Comparison of ENCODE assay signal across 8 cellular contexts in the genomic region with DNA sequence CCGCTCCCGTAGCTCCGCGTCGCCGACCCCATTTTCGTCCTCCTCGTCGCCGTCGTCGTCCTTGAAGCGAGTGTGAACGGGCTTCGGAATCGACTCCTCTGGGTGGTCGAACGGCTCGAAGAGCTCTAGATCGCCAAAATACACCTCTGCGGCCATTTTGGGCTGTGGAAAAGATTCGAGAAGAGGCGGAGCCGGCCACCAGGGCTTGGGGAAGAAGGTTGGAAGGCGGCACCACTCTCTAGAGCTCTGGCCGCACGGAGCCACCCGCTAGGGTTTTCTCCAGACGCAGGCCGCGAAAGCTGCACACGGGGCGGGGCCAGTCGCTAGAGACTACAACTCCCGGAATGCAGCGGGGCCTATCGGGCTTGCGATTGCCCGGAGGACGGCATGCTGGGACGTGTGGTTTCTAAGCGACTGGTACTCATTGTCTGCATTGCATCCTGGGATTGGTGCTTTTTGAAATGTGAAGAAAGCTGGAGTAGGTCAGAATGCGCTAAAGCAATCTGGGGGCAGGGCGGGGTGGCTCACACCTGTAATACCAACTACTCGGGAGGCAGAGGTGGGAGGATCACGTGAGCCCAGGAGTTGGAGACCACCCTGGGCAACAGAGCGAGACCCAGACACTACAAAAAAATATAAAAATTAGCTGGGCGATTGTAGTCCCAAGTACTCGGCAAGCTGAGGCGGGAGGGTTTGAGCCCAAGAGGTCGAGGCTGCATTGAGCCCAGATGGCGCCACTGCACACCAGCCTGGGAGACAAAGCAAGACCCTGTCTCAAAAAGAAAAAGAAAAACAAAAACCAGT. TPM values are rescaled to one million over a fixed set of nuclear protein-coding genes. Genes with fewer than 3 reads are reported as not detected.
DNase-seq lines count a peak whose midpoint lies in the region; ATAC-seq and TF ChIP-seq lines count a peak whose summit lies in the region.

A gene (minus strand): TSS at position 248 of the 804 bp plus-strand sequence. CDS start 92 bp downstream, at position 156.

- H4K20me1 ChIP-seq in SU-DHL-6 (ENCODE audit: low read depth, low read length), result no peaks in the 10 kb centered on the region

- WGBS in ovary, 3 donors, result 1 to 2% (median 1%) methylated on average over 52 of the region's 52 CpGs
- 5 to 6% methylated on average over 27 to 31 of the region's 52 CpGs for WGBS in thyroid gland, 2 donors

- peaks cover 47% of the 10 kb centered on the region for H3F3A ChIP-seq in SU-DHL-6 (ENCODE audit: insufficient read depth)

- H3K4me1 ChIP-seq in ovary (ENCODE audit: insufficient read depth), result peaks cover 4% of the 10 kb centered on the region
- H3K4me1 ChIP-seq in thyroid gland, result peaks cover 9 to 19% of the 10 kb centered on the region in 2 donors

- H3K4me3 ChIP-seq in SU-DHL-6 (ENCODE audit: insufficient read depth, low read length, poor library complexity, severe bottlenecking) (peak within 1 kb of the TSS; percentile 84), ovary (peak within 1 kb of the TSS; percentile 94), thyroid gland (replicated peaks in 1 of 3) (peak within 1 kb of the TSS; percentile 62 to 81 (median 70))

- peak; percentile 19; the same call in 1 of the 3 replicates for TF ChIP-seq CTCF in GM12872 (IDR thresholded peaks at IDR 0.05; ENCODE audit: insufficient read depth, low read depth, low read length)
- TF ChIP-seq CTCF in SU-DHL-6 (IDR thresholded peaks at IDR 0.05; ENCODE audit: insufficient read depth, low read length, poor library complexity, severe bottlenecking), result peak; percentile 25
- TF ChIP-seq CTCF in ovary (IDR thresholded peaks at IDR 0.05), result peak in 2 of 3 donors; percentile 37 to 50
- TF ChIP-seq CTCF in thyroid gland (IDR thresholded peaks at IDR 0.05), result peak in 2 of 6 experiments; percentile 27 to 36

- H3K9me3 ChIP-seq in SU-DHL-6 (ENCODE audit: insufficient read depth, low read length) (no peaks in the 10 kb centered on the region), ovary (no peaks in the 10 kb centered on the region), thyroid gland (no peaks in the 10 kb centered on the region)

- peak within 1 kb of the TSS; percentile 99 for H3K27ac Mint-ChIP-seq in activated naive CD8-positive, alpha-beta T cell treated with anti-CD3 and anti-CD28 coated beads, Interleukin-2, amount 10 ng/mL, durations not matched to agents 7 days and 5 days

- peaks cover 14% of the 10 kb centered on the region for H3K36me3 Mint-ChIP-seq in activated naive CD8-positive, alpha-beta T cell treated with anti-CD3 and anti-CD28 coated beads, Interleukin-2, amount 10 ng/mL, durations not matched to agents 7 days and 5 days

- peaks cover 27% of the 10 kb centered on the region for H3K4me1 Mint-ChIP-seq in activated naive CD8-positive, alpha-beta T cell treated with anti-CD3 and anti-CD28 coated beads, Interleukin-2, amount 10 ng/mL, durations not matched to agents 7 days and 5 days

- no peaks in the 10 kb centered on the region for H3K9me2 ChIP-seq in SU-DHL-6 (replicated peaks; ENCODE audit: insufficient read depth, low read length)

- peak within 1 kb of the TSS; percentile 98 for H3K4me3 Mint-ChIP-seq in activated naive CD8-positive, alpha-beta T cell treated with anti-CD3 and anti-CD28 coated beads, Interleukin-2, amount 10 ng/mL, durations not matched to agents 7 days and 5 days

- DNase-seq in NCI-H128 (lab: John Stamatoyannopoulos, UW; ENCODE audit: unreplicated experiment), result peak; percentile 96
- DNase-seq in activated naive CD8-positive, alpha-beta T cell treated with anti-CD3 and anti-CD28 coated beads, Interleukin-2, amount 10 ng/mL, durations not matched to agents 7 days and 5 days, result peak; percentile 94
- DNase-seq in head of caudate nucleus, result peak; percentile 94 to 99 (median 98)
- peak; percentile 94 to 97 (median 95) for DNase-seq in ovary
- peak; percentile 98 for DNase-seq in thyroid gland

- no peaks in the 10 kb centered on the region for H3K27me3 Mint-ChIP-seq in activated naive CD8-positive, alpha-beta T cell treated with anti-CD3 and anti-CD28 coated beads, Interleukin-2, amount 10 ng/mL, durations not matched to agents 7 days and 5 days

- H3K27ac ChIP-seq in SU-DHL-6 (ENCODE audit: low read depth, low read length) (peak within 1 kb of the TSS; percentile 89), ovary (peak within 1 kb of the TSS; percentile 91 to 96), thyroid gland (peak within 1 kb of the TSS; percentile 92 to 97 (median 94))

- intact Hi-C loops in head of caudate nucleus (cut with DNase I), result loop anchor here (2.0 to 10.0 kb wide), 2 partner anchors 26 to 276 kb away; a partner anchor contains a TSS
- intact Hi-C loops in ovary (cut with DNase I), result loop anchor here in 1 of 4 donors (2.0 kb wide), 1 partner anchor 24 kb away; no protein-coding TSS in a partner anchor
- intact Hi-C loops in thyroid gland (cut with DNase I), result no loop called here

- H3K27me3 ChIP-seq in SU-DHL-6 (ENCODE audit: low read length) (no peaks in the 10 kb centered on the region), ovary (no peaks in the 10 kb centered on the region), thyroid gland (no peaks in the 10 kb centered on the region)

- ATAC-seq in HG02678 (IDR thresholded peaks at IDR 0.05; ENCODE audit: unreplicated experiment), result peak; percentile 96
- ATAC-seq in activated naive CD8-positive, alpha-beta T cell treated with anti-CD3 and anti-CD28 coated beads, Interleukin-2, amount 10 ng/mL, durations not matched to agents 7 days and 5 days (ENCODE audit: low read depth), result peak; percentile 93

- peak within 1 kb of the TSS; percentile 69 for H3K4me2 ChIP-seq in SU-DHL-6 (ENCODE audit: low read depth, low read length, poor library complexity, severe bottlenecking)

- H3K36me3 ChIP-seq in SU-DHL-6 (ENCODE audit: low read length) (peaks cover 30% of the 10 kb centered on the region), ovary (no peaks in the 10 kb centered on the region), thyroid gland (peaks cover 26 to 28% of the 10 kb centered on the region in 2 donors)

- peaks cover 46% of the 10 kb centered on the region for H3K79me2 ChIP-seq in SU-DHL-6 (ENCODE audit: insufficient read depth, low read length)

- no peaks in the 10 kb centered on the region for H3K9me3 Mint-ChIP-seq in activated naive CD8-positive, alpha-beta T cell treated with anti-CD3 and anti-CD28 coated beads, Interleukin-2, amount 10 ng/mL, durations not matched to agents 7 days and 5 days

- POLR2A ChIA-PET in activated naive CD8-positive, alpha-beta T cell treated with anti-CD3 and anti-CD28 coated beads, Interleukin-2, amount 10 ng/mL, durations not matched to agents 7 days and 5 days (lab: Charles Lee), result interaction anchor here (0.5 to 5.6 kb wide), 25 partner anchors 10 to 883 kb away, joined by 3 to 145 read pairs (median 5); a partner anchor contains a TSS

- no peak for TF ChIP-seq EP300 in ovary (IDR thresholded peaks at IDR 0.05)

- peak within 1 kb of the TSS; percentile 66 for H2AFZ ChIP-seq in SU-DHL-6 (ENCODE audit: low read depth, low read length, severe bottlenecking)

- TF ChIP-seq POLR2A in ovary (IDR thresholded peaks at IDR 0.05) (peak; percentile 93), thyroid gland (IDR thresholded peaks at IDR 0.05) (peak; percentile 40 to 97)

- peak within 1 kb of the TSS; percentile 97 for H3K9ac ChIP-seq in SU-DHL-6 (ENCODE audit: low read length)

RNA-seq across cellular contexts. Expression of the gene that starts here (rescaled TPM):
- total RNA-seq in activated naive CD8-positive, alpha-beta T cell treated with anti-CD3 and anti-CD28 coated beads, Interleukin-2, amount 10 ng/mL, durations not matched to agents 7 days and 5 days, result 10 to 100 TPM; 44.8 to 45.3 TPM
- total RNA-seq in ovary (10 to 100 TPM; 18.0 to 31.8 (median 22.7) TPM), thyroid gland (10 to 100 TPM; 30.4 to 40.8 (median 37.5) TPM)
- 10 to 100 TPM; 19.0 to 24.9 TPM for polyA plus RNA-seq in ovary

Comparison
In these comparisons a context has a peak if more than half of its experiments do, and no peak if none do; other contexts are left out.
1. Peak in every context shown above with its lines: DNase-seq, ATAC-seq, H3K4me3 ChIP-seq and H3K27ac ChIP-seq.